In the genomic region with DNA sequence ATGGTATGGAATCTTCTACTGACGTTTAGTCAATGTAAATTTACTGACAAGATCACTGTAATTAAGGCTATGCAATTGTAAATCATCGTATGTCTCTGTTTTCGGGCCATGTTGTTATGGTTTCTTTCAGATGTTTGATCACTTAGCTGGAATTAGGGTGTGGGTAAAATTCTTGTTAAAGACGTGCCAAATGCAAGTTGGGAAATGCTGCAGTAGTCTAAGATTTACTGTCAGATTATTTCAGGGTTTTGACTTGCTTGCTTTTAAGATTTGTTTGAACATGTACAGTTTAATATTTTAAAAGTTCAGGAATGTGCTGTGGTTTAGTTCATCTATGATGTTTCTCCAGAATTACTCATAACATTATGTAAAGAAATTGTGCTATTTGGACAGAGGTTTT, we compare ENCODE assay signal across 10 cellular contexts. TPM values are rescaled to one million over a fixed set of nuclear protein-coding genes. Genes with fewer than 3 reads are reported as not detected.
DNase-seq lines count a peak whose midpoint lies in the region; ATAC-seq and TF ChIP-seq lines count a peak whose summit lies in the region.
"Had no signal": no experiment of that assay in that cellular context is flagged by ENCODE, and none has a peak within 500 bp of the region (broad histone marks: within the 10 kb centered on the region; RNA-seq: fewer than 3 reads in every experiment).

No MANE protein-coding gene starts in this region.

- TF ChIP-seq CTCF in omental fat pad (IDR thresholded peaks at IDR 0.05), result no peak
- TF ChIP-seq CTCF in natural killer cell (IDR thresholded peaks at IDR 0.05), result no peak

- no peaks in the 10 kb centered on the region for H3K9me3 Mint-ChIP-seq in natural killer cell

- ATAC-seq in omental fat pad (ENCODE audit: low FRiP score) (peak; percentile 78), natural killer cell (no peak), GM18873 (IDR thresholded peaks at IDR 0.05; ENCODE audit: low FRiP score, unreplicated experiment) (no peak)

- peaks cover 0 to 14% of the 10 kb centered on the region in 2 donors for H3K4me1 Mint-ChIP-seq in natural killer cell

- H3K27ac Mint-ChIP-seq in natural killer cell, result no peak overlapping the region

- intact Hi-C loops in natural killer cell (cut with micrococcal nuclease), result no loop called here

- DNase-seq in EH (ENCODE audit: low read depth), result peak; percentile 89
- peak; percentile 60 for DNase-seq in M059J (ENCODE audit: low read depth)
- peak; percentile 91 for DNase-seq in dedifferentiated amniotic fluid mesenchymal stem cell (ENCODE audit: extremely low spot score)
- no peak for DNase-seq in omental fat pad (ENCODE audit: low spot score)
- no peak for DNase-seq in hypothalamus (lab: John Stamatoyannopoulos, UW)
- DNase-seq in NCI-H2107 treated with DMSO at 0.1 percent for 48 hours (lab: John Stamatoyannopoulos, UW; ENCODE audit: unreplicated experiment), result no peak
- DNase-seq in natural killer cell, result no peak
- DNase-seq: glutamatergic neuron, substantia nigra had no signal

- peaks cover 4 to 36% of the 10 kb centered on the region in 2 donors for H3K27me3 Mint-ChIP-seq in natural killer cell (ENCODE audit: low read depth in 2 of 2)

- H3K36me3 Mint-ChIP-seq in natural killer cell, result no peaks in the 10 kb centered on the region

- no peak overlapping the region for H3K4me3 Mint-ChIP-seq in natural killer cell

RNA-seq across cellular contexts. Expression of a gene that starts 10.8 kb away (rescaled TPM):
- total RNA-seq in M059J (2014; rRNA removed; shearing (Covaris generic)), result 21.7 and 36.8 TPM in 2 replicates
- total RNA-seq in omental fat pad, result 10 to 100 TPM; 16.8 to 26.7 (median 20.6) TPM
- 1 to 10 TPM; 2.6 to 9.6 (median 3.6) TPM for total RNA-seq in natural killer cell

Comparison
In these comparisons a context has a peak if more than half of its experiments do, and no peak if none do; other contexts are left out.
1. DNase-seq: peak in EH (single experiment), M059J (single experiment) and dedifferentiated amniotic fluid mesenchymal stem cell (single experiment); none in omental fat pad (single experiment), hypothalamus (0 of 51), NCI-H2107 treated with DMSO at 0.1 percent for 48 hours (single experiment) and natural killer cell (single experiment).